In genomic region chr19:18000480-18000980, GRCh38 we compare ENCODE assay signal across 8 cellular contexts. TPM values are rescaled to one million over a fixed set of nuclear protein-coding genes. Genes with fewer than 3 reads are reported as not detected.
DNase-seq lines count a peak whose midpoint lies in the region; ATAC-seq and TF ChIP-seq lines count a peak whose summit lies in the region.

No MANE protein-coding gene starts in this region.

- H3K9me2 ChIP-seq in DOHH2 (replicated peaks; ENCODE audit: control insufficient read depth, low read length) (no peaks in the 10 kb centered on the region), Loucy (replicated peaks; ENCODE audit: low read depth, low read length) (no peaks in the 10 kb centered on the region)

- H3K9ac ChIP-seq in Loucy (ENCODE audit: low read depth, low read length, poor library complexity, severe bottlenecking) (peak overlapping the region; percentile 81), colonic mucosa (ENCODE audit: low read depth in 2 of 2, low read length in 2 of 2) (peak overlapping the region in 1 of 2 donors; percentile 34)

- H3K36me3 ChIP-seq in DOHH2 (ENCODE audit: control insufficient read depth, low read length): peaks cover 5% of the 10 kb centered on the region; the same call in 1 of the 2 replicates
- no peaks in the 10 kb centered on the region for H3K36me3 ChIP-seq in Loucy (ENCODE audit: insufficient read depth, low read length)
- H3K36me3 ChIP-seq in colonic mucosa: no peaks in the 10 kb centered on the region
- H3K36me3 ChIP-seq in osteoblast (ENCODE audit: insufficient read depth, low read length): no peaks in the 10 kb centered on the region

- no peak for ATAC-seq in GM19467 (IDR thresholded peaks at IDR 0.05; ENCODE audit: unreplicated experiment)

- H4K20me1 ChIP-seq in DOHH2 (ENCODE audit: control insufficient read depth, insufficient read depth, low read depth, low read length) (no peaks in the 10 kb centered on the region), Loucy (ENCODE audit: insufficient read depth, low read length, poor library complexity, severe bottlenecking) (peaks cover 11% of the 10 kb centered on the region), osteoblast (ENCODE audit: insufficient read depth, low read length) (peaks cover 9% of the 10 kb centered on the region)

- H3K79me2 ChIP-seq in DOHH2 (ENCODE audit: control insufficient read depth, low read length) (peaks cover 25% of the 10 kb centered on the region), Loucy (ENCODE audit: insufficient read depth, low read length) (peaks cover 15% of the 10 kb centered on the region), osteoblast (ENCODE audit: insufficient read depth, low read length) (peaks cover 23% of the 10 kb centered on the region)

- peak overlapping the region; percentile 77 for H3K4me3 ChIP-seq in DOHH2 (ENCODE audit: low read length)
- peak overlapping the region; percentile 94 for H3K4me3 ChIP-seq in Loucy (ENCODE audit: low read length, poor library complexity, severe bottlenecking)
- H3K4me3 ChIP-seq in colonic mucosa: peak overlapping the region; percentile 66
- peak overlapping the region; percentile 79 for H3K4me3 ChIP-seq in osteoblast (ENCODE audit: insufficient read depth, low read length)

- DNase-seq in colonic mucosa (no peak), osteoblast (ENCODE audit: insufficient read length, low spot score, missing footprints) (no peak), globus pallidus (ENCODE audit: low spot score) (no peak), KG1 (lab: John Stamatoyannopoulos, UW) (no peak), HK-2 (ENCODE audit: unreplicated experiment) (no peak)

- H3K4me2 ChIP-seq in DOHH2 (ENCODE audit: low read length): peak overlapping the region; percentile 58
- peak overlapping the region; percentile 63 for H3K4me2 ChIP-seq in Loucy (ENCODE audit: low read depth, low read length, poor library complexity, severe bottlenecking)
- H3K4me2 ChIP-seq in osteoblast (ENCODE audit: insufficient read depth, low read length): peak overlapping the region; percentile 80

- H3K4me1 ChIP-seq in DOHH2 (ENCODE audit: control insufficient read depth, low read length) (peaks cover 39% of the 10 kb centered on the region), Loucy (ENCODE audit: insufficient read depth, low read length, poor library complexity, severe bottlenecking) (peaks cover 14% of the 10 kb centered on the region), colonic mucosa (no peaks in the 10 kb centered on the region), osteoblast (ENCODE audit: insufficient read depth, low read length) (peaks cover 10% of the 10 kb centered on the region)

- H3K9me3 ChIP-seq in DOHH2 (ENCODE audit: control insufficient read depth, insufficient read depth, low read length): no peaks in the 10 kb centered on the region
- H3K9me3 ChIP-seq in Loucy (ENCODE audit: insufficient read depth, low read depth, low read length): no peaks in the 10 kb centered on the region
- H3K9me3 ChIP-seq in colonic mucosa: no peaks in the 10 kb centered on the region
- no peaks in the 10 kb centered on the region for H3K9me3 ChIP-seq in osteoblast (ENCODE audit: low read depth, low read length)

- H3K27me3 ChIP-seq in DOHH2 (ENCODE audit: control insufficient read depth, low read length) (no peaks in the 10 kb centered on the region), Loucy (ENCODE audit: insufficient read depth, low read length, poor library complexity, severe bottlenecking) (no peaks in the 10 kb centered on the region), colonic mucosa (no peaks in the 10 kb centered on the region), osteoblast (ENCODE audit: insufficient read depth, low read length) (no peaks in the 10 kb centered on the region)

- intact Hi-C loops in colonic mucosa (cut with DNase I): no loop called here

- TF ChIP-seq CTCF in DOHH2 (IDR thresholded peaks at IDR 0.05; ENCODE audit: low read depth, low read length, poor library complexity, severe bottlenecking): no peak
- TF ChIP-seq CTCF in Loucy (conservative IDR thresholded peaks at IDR 0.05; ENCODE audit: low read length): no peak
- TF ChIP-seq CTCF in colonic mucosa (IDR thresholded peaks at IDR 0.05): no peak
- TF ChIP-seq CTCF in osteoblast (IDR thresholded peaks at IDR 0.05; ENCODE audit: extremely low read depth, low read depth, low read length): no peak

- peak overlapping the region; percentile 92 for H2AFZ ChIP-seq in Loucy (ENCODE audit: low read length)
- peak overlapping the region; percentile 56 for H2AFZ ChIP-seq in osteoblast (ENCODE audit: low read length)

- H3F3A ChIP-seq in DOHH2 (ENCODE audit: control insufficient read depth, insufficient read depth): peaks cover 2% of the 10 kb centered on the region; the same call in 1 of the 2 replicates
- no peaks in the 10 kb centered on the region for H3F3A ChIP-seq in Loucy (ENCODE audit: low read depth)

- peak overlapping the region; percentile 48 for H3K27ac ChIP-seq in DOHH2 (ENCODE audit: low read depth, low read length)
- H3K27ac ChIP-seq in colonic mucosa: peak overlapping the region; percentile 90
- H3K27ac ChIP-seq in osteoblast (ENCODE audit: low read depth, low read length): peak overlapping the region; percentile 27

RNA-seq across cellular contexts. Expression of gene ARRDC2, which starts 7.4 kb away (rescaled TPM):
- total RNA-seq in colonic mucosa (10 to 100 TPM; 15.8 to 16.4 TPM), osteoblast (15.9 and 22.4 TPM in 2 replicates)

RNA-seq across cellular contexts. Expression of gene KCNN1, which starts 33.6 kb away (rescaled TPM):
- not detected for total RNA-seq in colonic mucosa
- under 0.01 TPM in 1 of 2 replicates, not detected in the other for total RNA-seq in osteoblast

Comparison
In these comparisons a context has a peak if more than half of its experiments do, and no peak if none do; other contexts are left out.
1. H3K27ac ChIP-seq: peak in every context shown above with its lines; median percentile 90 in colonic mucosa; 48 in DOHH2; 27 in osteoblast.